In the genomic region with DNA sequence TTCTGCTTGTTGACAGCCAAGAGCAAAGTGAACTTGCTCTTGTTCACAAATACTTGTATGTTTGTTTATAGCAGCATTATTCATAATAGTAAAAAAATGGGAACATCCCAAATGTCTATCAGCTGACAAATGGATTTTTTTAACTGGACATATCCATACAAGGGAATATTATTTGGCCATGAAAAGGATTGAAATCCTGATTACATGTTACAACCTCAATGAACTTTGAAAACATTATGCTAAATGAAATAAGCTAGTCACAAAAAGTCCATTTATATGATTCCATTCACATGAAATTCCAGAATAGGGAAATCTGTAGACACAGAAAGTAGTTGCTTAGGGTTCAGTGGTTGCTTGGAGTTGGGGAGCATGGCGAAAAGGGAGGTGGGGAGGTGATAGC, we compare ENCODE assay signal across 29 cellular contexts.
"Had no signal": no experiment of that assay in that cellular context is flagged by ENCODE, and none has a peak within 500 bp of the region (broad histone marks: within the 10 kb centered on the region; RNA-seq: fewer than 3 reads in every experiment).

No MANE protein-coding gene starts in this region.

- H3K27ac ChIP-seq: neutrophil, parathyroid adenoma, psoas muscle, right lobe of liver, skin epidermis, spleen, suprapubic skin, testis, tibial artery, transverse colon, upper lobe of right lung, uterus had no signal

- H3K79me2 ChIP-seq: parathyroid adenoma had no signal

- DNase-seq: naive thymus-derived CD8-positive, alpha-beta T cell; nephron progenitor cell; nucleus accumbens; posterior cingulate gyrus; psoas muscle; right cardiac atrium; right lobe of liver; spleen; stimulated activated CD4-positive, alpha-beta T cell treated with anti-CD3 and anti-CD28 coated beads, Interleukin-12 subunit alpha, Interleukin-12 subunit beta, amount 100 ng/mL, for 4 hours; stimulated activated CD4-positive, alpha-beta T cell treated with anti-CD3 and anti-CD28 coated beads, Interleukin-1b, Interleukin-23, amount 100 ng/mL, for 48 hours; stimulated activated CD4-positive, alpha-beta T cell treated with anti-CD3 and anti-CD28 coated beads, Interleukin-4, amount 100 ng/mL, for 1 hour; stimulated activated CD4-positive, alpha-beta T cell treated with anti-CD3 and anti-CD28 coated beads, Interleukin-4, amount 100 ng/mL, for 4 hours; stimulated activated CD8-positive, alpha-beta memory T cell treated with anti-CD3 and anti-CD28 coated beads, Interleukin-4, amount 100 ng/mL, for 48 hours; stimulated activated naive CD4-positive, alpha-beta T cell; stimulated activated naive CD8-positive, alpha-beta T cell treated with anti-CD3 and anti-CD28 coated beads, Interleukin-15, amount 100 ng/mL, for 72 hours; stimulated activated naive CD8-positive, alpha-beta T cell treated with anti-CD3 and anti-CD28 coated beads, Interleukin-15, Interleukin-2, amounts not matched to agents 100 U/mL and 50 U/mL, for 24 hours; substantia nigra; testis; tibial artery; transverse colon; upper lobe of right lung; uterus had no signal

- H2AFZ ChIP-seq: parathyroid adenoma had no signal

- H3K4me3 ChIP-seq: psoas muscle, right lobe of liver, skin epidermis, smooth muscle cell, spleen, suprapubic skin, testis, tibial artery, transverse colon, upper lobe of right lung, uterus had no signal

- H3K4me1 ChIP-seq: psoas muscle, right lobe of liver, spleen, suprapubic skin, testis, tibial artery, transverse colon, upper lobe of right lung, uterus had no signal

- H3K36me3 ChIP-seq: uterus had no signal

- H3K9me3 ChIP-seq: neutrophil, psoas muscle, right lobe of liver, spleen, suprapubic skin, testis, tibial artery, transverse colon, upper lobe of right lung, uterus had no signal

- ATAC-seq: naive thymus-derived CD8-positive, alpha-beta T cell; natural killer cell treated with Interleukin-12 subunit alpha and Interleukin-12 subunit beta and Interleukin-15 and Interleukin-18, amount 100 ng/mL, for 72 hours; psoas muscle; right cardiac atrium; right lobe of liver; stimulated activated memory B cell treated with anti-CD40 and anti-IgM and Interleukin-4, amounts not matched to agents 10 μg/mL and 1 μg/mL and 100 μg/mL, for 72 hours; stimulated activated naive CD8-positive, alpha-beta T cell treated with anti-CD3 and anti-CD28 coated beads, Interleukin-15, amount 100 ng/mL, for 72 hours; stimulated activated naive CD8-positive, alpha-beta T cell treated with anti-CD3 and anti-CD28 coated beads, Interleukin-15, Interleukin-2, amounts not matched to agents 100 U/mL and 50 U/mL, for 24 hours; upper lobe of right lung had no signal

- H3K4me2 ChIP-seq: smooth muscle cell had no signal

- H3K27me3 ChIP-seq: neutrophil, right lobe of liver, spleen, suprapubic skin, testis, tibial artery, transverse colon, upper lobe of right lung, uterus had no signal

- H3K9ac ChIP-seq: parathyroid adenoma had no signal
